17 cellular contexts compared by ENCODE assay signal in the genomic region with DNA sequence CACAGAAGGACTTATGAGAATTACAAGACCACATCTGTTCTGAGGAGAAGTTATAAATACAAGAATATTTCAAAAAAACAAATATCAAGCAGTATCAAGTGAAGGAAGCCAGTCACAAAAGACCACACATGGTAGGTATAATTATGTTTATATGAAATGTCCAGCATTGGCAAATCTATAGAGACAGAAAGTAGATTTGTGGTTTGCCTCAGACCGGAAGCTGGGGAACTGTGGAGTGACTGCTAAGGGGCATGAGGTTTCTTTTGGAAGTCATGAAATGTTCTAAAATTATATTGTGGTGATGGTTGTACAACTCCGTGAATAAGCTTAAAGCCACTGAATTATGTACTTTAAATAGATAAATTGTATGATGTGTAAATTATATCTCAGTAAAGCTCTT.
"Had no signal": no experiment of that assay in that cellular context is flagged by ENCODE, and none has a peak within 500 bp of the region (broad histone marks: within the 10 kb centered on the region; RNA-seq: fewer than 3 reads in every experiment).

No MANE protein-coding gene starts in this region.

- H3K9me3 Mint-ChIP-seq: activated B cell treated with CpG ODN at 0.5 μM for 24 hours; activated CD4-positive, alpha-beta memory T cell treated with anti-CD3 and anti-CD28 coated beads, Interleukin-2, amount 10 ng/mL, durations not matched to agents 7 days and 5 days; activated naive CD8-positive, alpha-beta T cell treated with anti-CD3 and anti-CD28 coated beads, Interleukin-2, amount 10 ng/mL, durations not matched to agents 7 days and 5 days; activated T-helper 17 cell treated with anti-CD3 and anti-CD28 coated beads, Interleukin-2, amount 50 U/mL, for 72 hours; nephron; stimulated activated naive B cell treated with anti-CD40 and anti-IgM and Interleukin-4, amounts not matched to agents 10 μg/mL and 1 μg/mL and 100 μg/mL, for 72 hours had no signal

- H3K27me3 ChIP-seq: hepatocyte had no signal

- H3K4me1 ChIP-seq: spleen, upper lobe of right lung had no signal

- H3K9me3 ChIP-seq: spleen, upper lobe of right lung had no signal

- H3K4me2 ChIP-seq: hepatocyte had no signal

- H3K36me3 Mint-ChIP-seq: activated CD8-positive, alpha-beta memory T cell treated with anti-CD3 and anti-CD28 coated beads, Interleukin-2, amount 10 ng/mL, durations not matched to agents 7 days and 5 days; brain; stimulated activated naive B cell treated with anti-CD40 and anti-IgM and Interleukin-4, amounts not matched to agents 10 μg/mL and 1 μg/mL and 100 μg/mL, for 72 hours had no signal

- ATAC-seq: activated CD8-positive, alpha-beta memory T cell treated with anti-CD3 and anti-CD28 coated beads, Interleukin-2, amount 10 ng/mL, durations not matched to agents 7 days and 5 days; activated T-helper 17 cell treated with anti-CD3 and anti-CD28 coated beads, Interleukin-2, amount 50 U/mL, for 72 hours; sciatic nerve; stimulated activated naive B cell treated with anti-CD40 and anti-IgM and Interleukin-4, amounts not matched to agents 10 μg/mL and 1 μg/mL and 100 μg/mL, for 72 hours; upper lobe of right lung had no signal

- H3K36me3 ChIP-seq: spleen, upper lobe of right lung had no signal

- H2AFZ ChIP-seq: hepatocyte had no signal

- H3K4me3 Mint-ChIP-seq: activated B cell treated with CpG ODN at 0.5 μM for 24 hours; activated CD4-positive, alpha-beta memory T cell treated with anti-CD3 and anti-CD28 coated beads, Interleukin-2, amount 10 ng/mL, durations not matched to agents 7 days and 5 days; activated CD8-positive, alpha-beta memory T cell treated with anti-CD3 and anti-CD28 coated beads, Interleukin-2, amount 10 ng/mL, durations not matched to agents 7 days and 5 days; activated naive CD8-positive, alpha-beta T cell treated with anti-CD3 and anti-CD28 coated beads, Interleukin-2, amount 10 ng/mL, durations not matched to agents 7 days and 5 days; activated T-helper 17 cell treated with anti-CD3 and anti-CD28 coated beads, Interleukin-2, amount 50 U/mL, for 72 hours; brain; nephron; stimulated activated naive B cell treated with anti-CD40 and anti-IgM and Interleukin-4, amounts not matched to agents 10 μg/mL and 1 μg/mL and 100 μg/mL, for 72 hours had no signal

- H3K27ac Mint-ChIP-seq: activated B cell treated with CpG ODN at 0.5 μM for 24 hours; activated CD4-positive, alpha-beta memory T cell treated with anti-CD3 and anti-CD28 coated beads, Interleukin-2, amount 10 ng/mL, durations not matched to agents 7 days and 5 days; activated CD8-positive, alpha-beta memory T cell treated with anti-CD3 and anti-CD28 coated beads, Interleukin-2, amount 10 ng/mL, durations not matched to agents 7 days and 5 days; activated naive CD8-positive, alpha-beta T cell treated with anti-CD3 and anti-CD28 coated beads, Interleukin-2, amount 10 ng/mL, durations not matched to agents 7 days and 5 days; activated T-helper 17 cell treated with anti-CD3 and anti-CD28 coated beads, Interleukin-2, amount 50 U/mL, for 72 hours; brain; nephron; stimulated activated naive B cell treated with anti-CD40 and anti-IgM and Interleukin-4, amounts not matched to agents 10 μg/mL and 1 μg/mL and 100 μg/mL, for 72 hours had no signal

- H3K79me2 ChIP-seq: hepatocyte had no signal

- H3K4me3 ChIP-seq: hepatocyte, lung, spleen, upper lobe of right lung had no signal

- H3K4me1 Mint-ChIP-seq: activated B cell treated with CpG ODN at 0.5 μM for 24 hours; activated CD4-positive, alpha-beta memory T cell treated with anti-CD3 and anti-CD28 coated beads, Interleukin-2, amount 10 ng/mL, durations not matched to agents 7 days and 5 days; activated T-helper 17 cell treated with anti-CD3 and anti-CD28 coated beads, Interleukin-2, amount 50 U/mL, for 72 hours; nephron; stimulated activated naive B cell treated with anti-CD40 and anti-IgM and Interleukin-4, amounts not matched to agents 10 μg/mL and 1 μg/mL and 100 μg/mL, for 72 hours had no signal

- DNase-seq: activated B cell treated with CpG ODN at 0.5 μM for 24 hours; activated CD4-positive, alpha-beta memory T cell treated with anti-CD3 and anti-CD28 coated beads, Interleukin-2, amount 10 ng/mL, durations not matched to agents 7 days and 5 days; activated CD4-positive, alpha-beta T cell treated with anti-CD3 and anti-CD28 coated beads for 48 hours; activated CD8-positive, alpha-beta memory T cell treated with anti-CD3 and anti-CD28 coated beads, Interleukin-2, amount 10 ng/mL, durations not matched to agents 7 days and 5 days; activated naive CD4-positive, alpha-beta T cell treated with Interleukin-2 at 50 U/mL for 16 hours; activated naive CD8-positive, alpha-beta T cell treated with anti-CD3 and anti-CD28 coated beads, Interleukin-2, amount 10 ng/mL, durations not matched to agents 7 days and 5 days; caudate nucleus; foreskin fibroblast; spleen; stimulated activated naive B cell treated with anti-CD40 and anti-IgM and Interleukin-4, amounts not matched to agents 10 μg/mL and 1 μg/mL and 100 μg/mL, for 72 hours; upper lobe of right lung had no signal

- H3K27me3 Mint-ChIP-seq: brain had no signal

- H3K27ac ChIP-seq: hepatocyte, spleen, upper lobe of right lung had no signal
